ENCODE assay signal across 1 cellular context in genomic region chr10:14010083-14010551, GRCh38.
TF ChIP-seq lines count a peak whose summit lies in the region.

No MANE protein-coding gene starts in this region.

TF ChIP-seq in GM23338, 12 proteins besides CTCF, POLR2A, EP300 and RAD21 (continued from another document):
- TF ChIP-seq, protein P1, sequence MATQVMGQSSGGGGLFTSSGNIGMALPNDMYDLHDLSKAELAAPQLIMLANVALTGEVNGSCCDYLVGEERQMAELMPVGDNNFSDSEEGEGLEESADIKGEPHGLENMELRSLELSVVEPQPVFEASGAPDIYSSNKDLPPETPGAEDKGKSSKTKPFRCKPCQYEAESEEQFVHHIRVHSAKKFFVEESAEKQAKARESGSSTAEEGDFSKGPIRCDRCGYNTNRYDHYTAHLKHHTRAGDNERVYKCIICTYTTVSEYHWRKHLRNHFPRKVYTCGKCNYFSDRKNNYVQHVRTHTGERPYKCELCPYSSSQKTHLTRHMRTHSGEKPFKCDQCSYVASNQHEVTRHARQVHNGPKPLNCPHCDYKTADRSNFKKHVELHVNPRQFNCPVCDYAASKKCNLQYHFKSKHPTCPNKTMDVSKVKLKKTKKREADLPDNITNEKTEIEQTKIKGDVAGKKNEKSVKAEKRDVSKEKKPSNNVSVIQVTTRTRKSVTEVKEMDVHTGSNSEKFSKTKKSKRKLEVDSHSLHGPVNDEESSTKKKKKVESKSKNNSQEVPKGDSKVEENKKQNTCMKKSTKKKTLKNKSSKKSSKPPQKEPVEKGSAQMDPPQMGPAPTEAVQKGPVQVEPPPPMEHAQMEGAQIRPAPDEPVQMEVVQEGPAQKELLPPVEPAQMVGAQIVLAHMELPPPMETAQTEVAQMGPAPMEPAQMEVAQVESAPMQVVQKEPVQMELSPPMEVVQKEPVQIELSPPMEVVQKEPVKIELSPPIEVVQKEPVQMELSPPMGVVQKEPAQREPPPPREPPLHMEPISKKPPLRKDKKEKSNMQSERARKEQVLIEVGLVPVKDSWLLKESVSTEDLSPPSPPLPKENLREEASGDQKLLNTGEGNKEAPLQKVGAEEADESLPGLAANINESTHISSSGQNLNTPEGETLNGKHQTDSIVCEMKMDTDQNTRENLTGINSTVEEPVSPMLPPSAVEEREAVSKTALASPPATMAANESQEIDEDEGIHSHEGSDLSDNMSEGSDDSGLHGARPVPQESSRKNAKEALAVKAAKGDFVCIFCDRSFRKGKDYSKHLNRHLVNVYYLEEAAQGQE (IDR thresholded peaks at IDR 0.05; ENCODE audit: unreplicated experiment) = no peak
- TF ChIP-seq JUNB (IDR thresholded peaks at IDR 0.05; ENCODE audit: unreplicated experiment) (no peak), EZH2 (IDR thresholded peaks at IDR 0.05; ENCODE audit: low read depth, unreplicated experiment) (no peak), NANOG (IDR thresholded peaks at IDR 0.05; ENCODE audit: borderline replicate concordance) (no peak)
